Comparison of ENCODE assay signal across 1 cellular context in genomic region chr17:75034236-75034908, GRCh38.
TF ChIP-seq lines count a peak whose summit lies in the region.

No MANE protein-coding gene starts in this region.

TF ChIP-seq in K562, 482 proteins besides CTCF, POLR2A, EP300 and RAD21 (continued from another document and continues in another):
- TF ChIP-seq TFAP4 (CRISPR knock-in tag; IDR thresholded peaks at IDR 0.05; ENCODE audit: borderline replicate concordance) (no peak; the same call in none of the 2 replicates), ADNP (tag; IDR thresholded peaks at IDR 0.05) (peak; percentile 96), TAF7 (tag; IDR thresholded peaks at IDR 0.05) (no peak), BRCA1 (IDR thresholded peaks at IDR 0.05) (no peak), BRCA1 (CRISPR knock-in tag; IDR thresholded peaks at IDR 0.05) (no peak), ZNF609 (CRISPR knock-in tag; IDR thresholded peaks at IDR 0.05; ENCODE audit: borderline replicate concordance) (0 out of 2 replicates have a peak, but pooled peaks have one; percentile 21), EZH2 (IDR thresholded peaks at IDR 0.05; ENCODE audit: borderline replicate concordance, low read depth, low read length) (no peak), ZNF583 (CRISPR knock-in tag; IDR thresholded peaks at IDR 0.05) (no peak), GABPB2 (CRISPR knock-in tag; conservative IDR thresholded peaks at IDR 0.05) (0 out of 2 replicates have a peak, but pooled peaks have one; percentile 46), ZNF561 (CRISPR knock-in tag; conservative IDR thresholded peaks at IDR 0.05) (no peak), MCM5 (IDR thresholded peaks at IDR 0.05; ENCODE audit: low read depth) (no peak), CUX1 (CRISPR knock-in tag; IDR thresholded peaks at IDR 0.05) (no peak), ZMIZ1 (IDR thresholded peaks at IDR 0.05; ENCODE audit: low read depth in 2 of 2, low read length in 2 of 2) (no peak), RNF219 (CRISPR knock-in tag; IDR thresholded peaks at IDR 0.05) (no peak), HCFC1 (IDR thresholded peaks at IDR 0.05; ENCODE audit: low read depth, low read length) (no peak), DNMT1 (IDR thresholded peaks at IDR 0.05) (0 out of 2 replicates have a peak, but pooled peaks have one; percentile 64), JUND (IDR thresholded peaks at IDR 0.05; ENCODE audit: borderline replicate concordance, low read depth, low read length) (no peak), JUND (tag; IDR thresholded peaks at IDR 0.05; ENCODE audit: borderline replicate concordance, low read depth, low read length) (peak; percentile 29; the same call in 1 of the 3 replicates), ZFP1 (CRISPR knock-in tag; IDR thresholded peaks at IDR 0.05) (no peak), TARDBP (IDR thresholded peaks at IDR 0.05) (peak; percentile 52; the same call in 1 of the 2 replicates), FIP1L1 (IDR thresholded peaks at IDR 0.05; ENCODE audit: low read depth, low read length, poor library complexity, severe bottlenecking) (peak; percentile 50), ZFPM2 (CRISPR knock-in tag; IDR thresholded peaks at IDR 0.05) (no peak), COPS2 (conservative IDR thresholded peaks at IDR 0.05) (no peak), AFF4 (CRISPR knock-in tag; IDR thresholded peaks at IDR 0.05) (no peak), ZNF23 (CRISPR knock-in tag; IDR thresholded peaks at IDR 0.05) (no peak), KAT8 (IDR thresholded peaks at IDR 0.05; ENCODE audit: low read depth) (no peak), ZBTB11 (CRISPR knock-in tag; IDR thresholded peaks at IDR 0.05) (no peak), LEF1 (IDR thresholded peaks at IDR 0.05) (no peak), ZNF644 (tag; IDR thresholded peaks at IDR 0.05; ENCODE audit: low read depth) (no peak), ZNF696 (CRISPR knock-in tag; conservative IDR thresholded peaks at IDR 0.05) (no peak), ZNF224 (CRISPR knock-in tag; IDR thresholded peaks at IDR 0.05) (no peak), EHMT2 (IDR thresholded peaks at IDR 0.05) (0 out of 2 replicates have a peak, but pooled peaks have one; percentile 8), ZNF311 (CRISPR knock-in tag; IDR thresholded peaks at IDR 0.05) (no peak; the same call in 1 of the 2 replicates), LARP7 (IDR thresholded peaks at IDR 0.05) (0 out of 2 replicates have a peak, but pooled peaks have one; percentile 47), ZKSCAN3 (CRISPR knock-in tag; IDR thresholded peaks at IDR 0.05) (no peak), KDM2B (CRISPR knock-in tag; IDR thresholded peaks at IDR 0.05) (0 out of 2 replicates have a peak, but pooled peaks have one; percentile 3)
